ENCODE assay signal across 2 cellular contexts in the genomic region with DNA sequence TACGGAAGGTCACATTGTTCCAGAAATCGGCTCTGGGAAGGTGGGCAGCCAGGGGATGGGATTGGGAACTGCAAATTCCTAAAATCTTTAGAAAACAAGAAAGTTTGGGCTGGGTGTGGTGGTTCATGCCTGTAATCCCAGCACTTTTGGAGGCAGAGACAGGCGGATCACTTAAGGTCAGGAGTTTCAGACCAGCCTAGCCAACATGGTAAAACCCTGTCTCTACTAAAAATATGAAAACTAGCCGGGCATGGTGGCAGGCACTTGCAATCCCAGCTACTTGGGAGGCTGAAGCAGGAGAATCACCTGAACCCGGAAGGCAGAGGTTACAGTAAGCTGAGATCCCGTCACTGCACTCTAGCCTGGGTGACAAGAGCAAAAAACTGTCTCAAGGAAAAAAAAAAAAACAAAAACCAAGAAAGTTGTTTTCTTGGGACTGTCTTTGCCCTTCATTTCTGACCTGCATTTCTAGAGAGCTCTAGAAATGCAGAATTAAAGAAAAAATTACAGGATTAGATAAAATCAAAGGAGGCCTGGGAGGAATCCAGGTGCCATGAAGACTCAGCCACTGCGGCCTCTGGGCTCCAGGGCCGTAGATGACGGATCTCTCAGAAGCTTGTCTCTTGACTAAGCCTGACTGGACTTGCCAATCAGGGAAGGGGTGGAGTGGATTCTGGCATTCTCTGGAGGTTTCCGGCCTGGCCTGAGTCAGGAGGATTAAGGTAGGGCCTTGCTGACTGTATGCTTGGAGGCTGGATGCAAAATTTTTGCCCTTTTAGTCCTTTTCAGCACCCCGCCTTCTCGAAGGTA.
A peak's percentile ranks its signal among the peaks of the same experiment; 100 is the strongest.
TF ChIP-seq lines count a peak whose summit lies in the region.

No MANE protein-coding gene starts in this region.

TF ChIP-seq in IMR-90, 13 proteins besides CTCF, POLR2A, EP300 and RAD21:
- TF ChIP-seq FOS (IDR thresholded peaks at IDR 0.05; ENCODE audit: low read depth, low read length) (0 out of 2 replicates have a peak, but pooled peaks have one; percentile 16), MAFK (IDR thresholded peaks at IDR 0.05; ENCODE audit: low read depth, low read length) (peak; percentile 45), RCOR1 (IDR thresholded peaks at IDR 0.05; ENCODE audit: insufficient replicate concordance, low read length) (no peak), SMC3 (IDR thresholded peaks at IDR 0.05; ENCODE audit: low read depth, low read length) (0 out of 2 replicates have a peak, but pooled peaks have one; percentile 7), NFE2L2 (IDR thresholded peaks at IDR 0.05; ENCODE audit: low read depth, low read length) (0 out of 2 replicates have a peak, but pooled peaks have one; percentile 0)

TF ChIP-seq in HepG2, 621 proteins besides CTCF, POLR2A, EP300 and RAD21 (continues in another document):
- TF ChIP-seq KLF6 (CRISPR knock-in tag; IDR thresholded peaks at IDR 0.05) (no peak), GABPB1 (CRISPR knock-in tag; IDR thresholded peaks at IDR 0.05) (0 out of 2 replicates have a peak, but pooled peaks have one; percentile 15), ZSCAN30 (CRISPR knock-in tag; IDR thresholded peaks at IDR 0.05) (no peak), NR2F6 (IDR thresholded peaks at IDR 0.05) (no peak), NR2F6 (CRISPR knock-in tag; IDR thresholded peaks at IDR 0.05) (no peak), KLF11 (CRISPR knock-in tag; IDR thresholded peaks at IDR 0.05) (no peak), PTBP1 (IDR thresholded peaks at IDR 0.05; ENCODE audit: low read depth, low read length, poor library complexity, severe bottlenecking) (no peak), MTA1 (CRISPR knock-in tag; IDR thresholded peaks at IDR 0.05; ENCODE audit: borderline replicate concordance) (no peak), NCOA2 (CRISPR knock-in tag; IDR thresholded peaks at IDR 0.05) (peak; percentile 29; the same call in 1 of the 2 replicates), PHF21A (CRISPR knock-in tag; IDR thresholded peaks at IDR 0.05) (0 out of 2 replicates have a peak, but pooled peaks have one; percentile 10), EHMT2 (IDR thresholded peaks at IDR 0.05; ENCODE audit: borderline replicate concordance, low read depth, low read length) (no peak), GLI4 (CRISPR knock-in tag; IDR thresholded peaks at IDR 0.05; ENCODE audit: borderline replicate concordance) (no peak), ZNF644 (CRISPR knock-in tag; IDR thresholded peaks at IDR 0.05; ENCODE audit: low read depth) (0 out of 2 replicates have a peak, but pooled peaks have one; percentile 28), HNRNPLL (IDR thresholded peaks at IDR 0.05; ENCODE audit: low read depth, low read length, poor library complexity, severe bottlenecking) (peak; percentile 41), AHR (CRISPR knock-in tag; IDR thresholded peaks at IDR 0.05) (no peak), ZNF234 (CRISPR knock-in tag; conservative IDR thresholded peaks at IDR 0.05) (no peak), DMAP1 (CRISPR knock-in tag; IDR thresholded peaks at IDR 0.05) (0 out of 2 replicates have a peak, but pooled peaks have one; percentile 34), RFX5 (IDR thresholded peaks at IDR 0.05; ENCODE audit: low read depth, low read length) (no peak), ZNF253 (CRISPR knock-in tag; IDR thresholded peaks at IDR 0.05; ENCODE audit: borderline replicate concordance) (no peak), ZSCAN21 (CRISPR knock-in tag; IDR thresholded peaks at IDR 0.05; ENCODE audit: borderline replicate concordance) (no peak), ZFX (CRISPR knock-in tag; IDR thresholded peaks at IDR 0.05; ENCODE audit: low read depth) (peak; percentile 60), SAP130 (CRISPR knock-in tag; IDR thresholded peaks at IDR 0.05; ENCODE audit: low read depth) (peak; percentile 60; the same call in 1 of the 2 replicates), TEAD3 (CRISPR knock-in tag; optimal IDR thresholded peaks at IDR 0.05; ENCODE audit: borderline replicate concordance) (peak; percentile 41), ZNF12 (CRISPR knock-in tag; IDR thresholded peaks at IDR 0.05) (0 out of 2 replicates have a peak, but pooled peaks have one; percentile 40), NR1H2 (CRISPR knock-in tag; IDR thresholded peaks at IDR 0.05; ENCODE audit: borderline replicate concordance, low read depth) (no peak), SP140L (CRISPR knock-in tag; IDR thresholded peaks at IDR 0.05; ENCODE audit: borderline replicate concordance) (no peak), NONO (IDR thresholded peaks at IDR 0.05) (no peak), NONO (CRISPR knock-in tag; conservative IDR thresholded peaks at IDR 0.05) (no peak)
- TF ChIP-seq, protein P1, sequence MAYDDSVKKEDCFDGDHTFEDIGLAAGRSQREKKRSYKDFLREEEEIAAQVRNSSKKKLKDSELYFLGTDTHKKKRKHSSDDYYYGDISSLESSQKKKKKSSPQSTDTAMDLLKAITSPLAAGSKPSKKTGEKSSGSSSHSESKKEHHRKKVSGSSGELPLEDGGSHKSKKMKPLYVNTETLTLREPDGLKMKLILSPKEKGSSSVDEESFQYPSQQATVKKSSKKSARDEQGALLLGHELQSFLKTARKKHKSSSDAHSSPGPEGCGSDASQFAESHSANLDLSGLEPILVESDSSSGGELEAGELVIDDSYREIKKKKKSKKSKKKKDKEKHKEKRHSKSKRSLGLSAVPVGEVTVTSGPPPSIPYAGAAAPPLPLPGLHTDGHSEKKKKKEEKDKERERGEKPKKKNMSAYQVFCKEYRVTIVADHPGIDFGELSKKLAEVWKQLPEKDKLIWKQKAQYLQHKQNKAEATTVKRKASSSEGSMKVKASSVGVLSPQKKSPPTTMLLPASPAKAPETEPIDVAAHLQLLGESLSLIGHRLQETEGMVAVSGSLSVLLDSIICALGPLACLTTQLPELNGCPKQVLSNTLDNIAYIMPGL (CRISPR knock-in tag; IDR thresholded peaks at IDR 0.05; ENCODE audit: borderline replicate concordance in 1 of 2, low read depth in 1 of 2) = 0 out of 4 replicates have a peak, but pooled peaks of 1 of the 2 experiments have one; percentile 13
- TF ChIP-seq, protein P2, sequence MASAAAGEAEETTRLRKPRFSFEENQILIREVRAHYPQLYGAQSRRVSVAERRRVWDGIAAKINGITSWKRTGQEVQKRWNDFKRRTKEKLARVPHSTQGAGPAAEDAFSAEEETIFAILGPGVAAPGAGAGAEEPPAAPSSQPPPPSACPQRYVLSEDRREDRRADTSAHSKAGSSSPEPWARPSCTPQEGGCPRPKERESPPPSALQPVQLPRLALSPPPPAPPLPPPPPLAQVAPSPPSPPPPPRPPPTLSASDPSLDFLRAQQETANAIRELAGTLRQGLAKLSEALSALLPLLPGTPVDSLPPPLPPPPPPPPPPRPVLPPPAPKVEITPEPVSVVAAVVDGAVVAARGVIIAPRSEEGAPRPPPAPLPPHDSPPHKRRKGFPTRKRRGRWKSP (CRISPR knock-in tag; IDR thresholded peaks at IDR 0.05) = no peak
- TF ChIP-seq, protein P3, sequence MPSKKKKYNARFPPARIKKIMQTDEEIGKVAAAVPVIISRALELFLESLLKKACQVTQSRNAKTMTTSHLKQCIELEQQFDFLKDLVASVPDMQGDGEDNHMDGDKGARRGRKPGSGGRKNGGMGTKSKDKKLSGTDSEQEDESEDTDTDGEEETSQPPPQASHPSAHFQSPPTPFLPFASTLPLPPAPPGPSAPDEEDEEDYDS (CRISPR knock-in tag; IDR thresholded peaks at IDR 0.05) = peak; percentile 41; the same call in 1 of the 2 replicates
- TF ChIP-seq, protein P4, sequence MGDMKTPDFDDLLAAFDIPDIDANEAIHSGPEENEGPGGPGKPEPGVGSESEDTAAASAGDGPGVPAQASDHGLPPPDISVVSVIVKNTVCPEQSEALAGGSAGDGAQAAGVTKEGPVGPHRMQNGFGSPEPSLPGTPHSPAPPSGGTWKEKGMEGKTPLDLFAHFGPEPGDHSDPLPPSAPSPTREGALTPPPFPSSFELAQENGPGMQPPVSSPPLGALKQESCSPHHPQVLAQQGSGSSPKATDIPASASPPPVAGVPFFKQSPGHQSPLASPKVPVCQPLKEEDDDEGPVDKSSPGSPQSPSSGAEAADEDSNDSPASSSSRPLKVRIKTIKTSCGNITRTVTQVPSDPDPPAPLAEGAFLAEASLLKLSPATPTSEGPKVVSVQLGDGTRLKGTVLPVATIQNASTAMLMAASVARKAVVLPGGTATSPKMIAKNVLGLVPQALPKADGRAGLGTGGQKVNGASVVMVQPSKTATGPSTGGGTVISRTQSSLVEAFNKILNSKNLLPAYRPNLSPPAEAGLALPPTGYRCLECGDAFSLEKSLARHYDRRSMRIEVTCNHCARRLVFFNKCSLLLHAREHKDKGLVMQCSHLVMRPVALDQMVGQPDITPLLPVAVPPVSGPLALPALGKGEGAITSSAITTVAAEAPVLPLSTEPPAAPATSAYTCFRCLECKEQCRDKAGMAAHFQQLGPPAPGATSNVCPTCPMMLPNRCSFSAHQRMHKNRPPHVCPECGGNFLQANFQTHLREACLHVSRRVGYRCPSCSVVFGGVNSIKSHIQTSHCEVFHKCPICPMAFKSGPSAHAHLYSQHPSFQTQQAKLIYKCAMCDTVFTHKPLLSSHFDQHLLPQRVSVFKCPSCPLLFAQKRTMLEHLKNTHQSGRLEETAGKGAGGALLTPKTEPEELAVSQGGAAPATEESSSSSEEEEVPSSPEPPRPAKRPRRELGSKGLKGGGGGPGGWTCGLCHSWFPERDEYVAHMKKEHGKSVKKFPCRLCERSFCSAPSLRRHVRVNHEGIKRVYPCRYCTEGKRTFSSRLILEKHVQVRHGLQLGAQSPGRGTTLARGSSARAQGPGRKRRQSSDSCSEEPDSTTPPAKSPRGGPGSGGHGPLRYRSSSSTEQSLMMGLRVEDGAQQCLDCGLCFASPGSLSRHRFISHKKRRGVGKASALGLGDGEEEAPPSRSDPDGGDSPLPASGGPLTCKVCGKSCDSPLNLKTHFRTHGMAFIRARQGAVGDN (CRISPR knock-in tag; IDR thresholded peaks at IDR 0.05) = no peak; the same call in 1 of the 2 replicates
- TF ChIP-seq, protein P5, sequence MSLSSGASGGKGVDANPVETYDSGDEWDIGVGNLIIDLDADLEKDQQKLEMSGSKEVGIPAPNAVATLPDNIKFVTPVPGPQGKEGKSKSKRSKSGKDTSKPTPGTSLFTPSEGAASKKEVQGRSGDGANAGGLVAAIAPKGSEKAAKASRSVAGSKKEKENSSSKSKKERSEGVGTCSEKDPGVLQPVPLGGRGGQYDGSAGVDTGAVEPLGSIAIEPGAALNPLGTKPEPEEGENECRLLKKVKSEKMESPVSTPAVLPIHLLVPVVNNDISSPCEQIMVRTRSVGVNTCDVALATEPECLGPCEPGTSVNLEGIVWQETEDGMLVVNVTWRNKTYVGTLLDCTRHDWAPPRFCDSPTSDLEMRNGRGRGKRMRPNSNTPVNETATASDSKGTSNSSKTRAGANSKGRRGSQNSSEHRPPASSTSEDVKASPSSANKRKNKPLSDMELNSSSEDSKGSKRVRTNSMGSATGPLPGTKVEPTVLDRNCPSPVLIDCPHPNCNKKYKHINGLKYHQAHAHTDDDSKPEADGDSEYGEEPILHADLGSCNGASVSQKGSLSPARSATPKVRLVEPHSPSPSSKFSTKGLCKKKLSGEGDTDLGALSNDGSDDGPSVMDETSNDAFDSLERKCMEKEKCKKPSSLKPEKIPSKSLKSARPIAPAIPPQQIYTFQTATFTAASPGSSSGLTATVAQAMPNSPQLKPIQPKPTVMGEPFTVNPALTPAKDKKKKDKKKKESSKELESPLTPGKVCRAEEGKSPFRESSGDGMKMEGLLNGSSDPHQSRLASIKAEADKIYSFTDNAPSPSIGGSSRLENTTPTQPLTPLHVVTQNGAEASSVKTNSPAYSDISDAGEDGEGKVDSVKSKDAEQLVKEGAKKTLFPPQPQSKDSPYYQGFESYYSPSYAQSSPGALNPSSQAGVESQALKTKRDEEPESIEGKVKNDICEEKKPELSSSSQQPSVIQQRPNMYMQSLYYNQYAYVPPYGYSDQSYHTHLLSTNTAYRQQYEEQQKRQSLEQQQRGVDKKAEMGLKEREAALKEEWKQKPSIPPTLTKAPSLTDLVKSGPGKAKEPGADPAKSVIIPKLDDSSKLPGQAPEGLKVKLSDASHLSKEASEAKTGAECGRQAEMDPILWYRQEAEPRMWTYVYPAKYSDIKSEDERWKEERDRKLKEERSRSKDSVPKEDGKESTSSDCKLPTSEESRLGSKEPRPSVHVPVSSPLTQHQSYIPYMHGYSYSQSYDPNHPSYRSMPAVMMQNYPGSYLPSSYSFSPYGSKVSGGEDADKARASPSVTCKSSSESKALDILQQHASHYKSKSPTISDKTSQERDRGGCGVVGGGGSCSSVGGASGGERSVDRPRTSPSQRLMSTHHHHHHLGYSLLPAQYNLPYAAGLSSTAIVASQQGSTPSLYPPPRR (CRISPR knock-in tag; IDR thresholded peaks at IDR 0.05; ENCODE audit: borderline replicate concordance) = 0 out of 2 replicates have a peak, but pooled peaks have one; percentile 19
- TF ChIP-seq, protein P6, sequence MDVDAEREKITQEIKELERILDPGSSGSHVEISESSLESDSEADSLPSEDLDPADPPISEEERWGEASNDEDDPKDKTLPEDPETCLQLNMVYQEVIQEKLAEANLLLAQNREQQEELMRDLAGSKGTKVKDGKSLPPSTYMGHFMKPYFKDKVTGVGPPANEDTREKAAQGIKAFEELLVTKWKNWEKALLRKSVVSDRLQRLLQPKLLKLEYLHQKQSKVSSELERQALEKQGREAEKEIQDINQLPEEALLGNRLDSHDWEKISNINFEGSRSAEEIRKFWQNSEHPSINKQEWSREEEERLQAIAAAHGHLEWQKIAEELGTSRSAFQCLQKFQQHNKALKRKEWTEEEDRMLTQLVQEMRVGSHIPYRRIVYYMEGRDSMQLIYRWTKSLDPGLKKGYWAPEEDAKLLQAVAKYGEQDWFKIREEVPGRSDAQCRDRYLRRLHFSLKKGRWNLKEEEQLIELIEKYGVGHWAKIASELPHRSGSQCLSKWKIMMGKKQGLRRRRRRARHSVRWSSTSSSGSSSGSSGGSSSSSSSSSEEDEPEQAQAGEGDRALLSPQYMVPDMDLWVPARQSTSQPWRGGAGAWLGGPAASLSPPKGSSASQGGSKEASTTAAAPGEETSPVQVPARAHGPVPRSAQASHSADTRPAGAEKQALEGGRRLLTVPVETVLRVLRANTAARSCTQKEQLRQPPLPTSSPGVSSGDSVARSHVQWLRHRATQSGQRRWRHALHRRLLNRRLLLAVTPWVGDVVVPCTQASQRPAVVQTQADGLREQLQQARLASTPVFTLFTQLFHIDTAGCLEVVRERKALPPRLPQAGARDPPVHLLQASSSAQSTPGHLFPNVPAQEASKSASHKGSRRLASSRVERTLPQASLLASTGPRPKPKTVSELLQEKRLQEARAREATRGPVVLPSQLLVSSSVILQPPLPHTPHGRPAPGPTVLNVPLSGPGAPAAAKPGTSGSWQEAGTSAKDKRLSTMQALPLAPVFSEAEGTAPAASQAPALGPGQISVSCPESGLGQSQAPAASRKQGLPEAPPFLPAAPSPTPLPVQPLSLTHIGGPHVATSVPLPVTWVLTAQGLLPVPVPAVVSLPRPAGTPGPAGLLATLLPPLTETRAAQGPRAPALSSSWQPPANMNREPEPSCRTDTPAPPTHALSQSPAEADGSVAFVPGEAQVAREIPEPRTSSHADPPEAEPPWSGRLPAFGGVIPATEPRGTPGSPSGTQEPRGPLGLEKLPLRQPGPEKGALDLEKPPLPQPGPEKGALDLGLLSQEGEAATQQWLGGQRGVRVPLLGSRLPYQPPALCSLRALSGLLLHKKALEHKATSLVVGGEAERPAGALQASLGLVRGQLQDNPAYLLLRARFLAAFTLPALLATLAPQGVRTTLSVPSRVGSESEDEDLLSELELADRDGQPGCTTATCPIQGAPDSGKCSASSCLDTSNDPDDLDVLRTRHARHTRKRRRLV (CRISPR knock-in tag; IDR thresholded peaks at IDR 0.05) = no peak
- TF ChIP-seq, protein P7, sequence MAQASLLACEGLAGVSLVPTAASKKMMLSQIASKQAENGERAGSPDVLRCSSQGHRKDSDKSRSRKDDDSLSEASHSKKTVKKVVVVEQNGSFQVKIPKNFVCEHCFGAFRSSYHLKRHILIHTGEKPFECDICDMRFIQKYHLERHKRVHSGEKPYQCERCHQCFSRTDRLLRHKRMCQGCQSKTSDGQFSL (CRISPR knock-in tag; IDR thresholded peaks at IDR 0.05) = no peak
